8 cellular contexts compared by ENCODE assay signal in the genomic region with DNA sequence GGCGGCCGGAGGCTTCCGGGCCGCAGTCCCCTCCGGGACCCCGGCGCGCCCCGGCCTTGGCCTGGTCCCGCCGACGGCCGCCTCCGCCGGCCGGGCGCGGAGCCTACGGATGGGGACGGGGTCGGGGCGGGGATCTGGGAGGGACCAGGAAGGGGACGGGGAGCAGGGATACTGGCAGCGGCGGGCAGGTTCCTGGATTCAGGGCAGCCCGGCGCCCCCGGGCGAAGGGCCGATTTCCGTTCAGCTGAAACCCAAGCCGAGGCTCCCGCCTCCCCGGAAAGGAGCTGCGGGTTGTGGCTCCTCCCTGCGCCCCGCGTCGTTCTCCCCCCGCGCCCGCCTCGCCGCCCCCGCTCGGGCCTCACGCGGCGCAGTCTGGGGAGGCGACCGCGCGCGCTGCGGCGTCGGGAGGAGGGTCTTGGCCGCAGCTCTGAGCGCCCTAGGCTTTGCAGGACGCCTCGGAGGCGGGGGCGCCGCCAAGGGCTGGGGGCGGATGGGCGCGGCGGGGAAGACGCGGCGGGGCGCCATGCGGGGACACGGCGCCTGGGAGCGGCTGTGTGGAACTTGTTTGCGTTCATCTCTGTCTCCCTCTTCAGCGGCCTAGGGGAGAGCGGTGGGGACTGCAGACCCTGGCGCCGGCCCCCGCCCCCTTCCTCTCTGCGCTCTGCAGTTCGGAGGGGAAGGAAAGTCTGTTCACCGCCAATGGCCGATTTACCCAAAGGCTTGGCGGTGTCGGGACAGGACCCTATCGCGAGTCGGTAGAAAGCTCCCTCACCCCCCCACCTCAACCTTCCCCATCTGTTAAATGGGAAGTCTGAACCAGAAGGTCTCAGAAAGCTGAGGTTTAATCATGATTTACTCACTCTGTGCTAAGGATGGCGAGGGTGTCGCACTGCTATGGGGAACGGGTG. TPM values are rescaled to one million over a fixed set of nuclear protein-coding genes. Genes with fewer than 3 reads are reported as not detected.
DNase-seq lines count a peak whose midpoint lies in the region; ATAC-seq and TF ChIP-seq lines count a peak whose summit lies in the region.

No MANE protein-coding gene starts in this region.

- in situ Hi-C loops in astrocyte of the cerebellum (cut with HindIII; ENCODE audit: low sequenced_read_pairs): no loop called here

- peak overlapping the region; percentile 49 for H3K4me3 ChIP-seq in astrocyte of the cerebellum (ENCODE audit: low read depth, low read length)

- H3K4me1 Mint-ChIP-seq in immature natural killer cell: peaks cover 0 to 10% of the 10 kb centered on the region in 2 donors

- H3K27me3 Mint-ChIP-seq in immature natural killer cell (ENCODE audit: low read depth in 3 of 3): peaks cover 26 to 53% (median 27%) of the 10 kb centered on the region in 3 donors

- peaks cover 0 to 5% (median 4%) of the 10 kb centered on the region in 3 donors for H3K36me3 Mint-ChIP-seq in immature natural killer cell

- peak; percentile 80 for DNase-seq in DMS 273 (lab: John Stamatoyannopoulos, UW; ENCODE audit: unreplicated experiment)
- no peak for DNase-seq in DMS 273 treated with DMSO at 0.1 percent for 48 hours (lab: John Stamatoyannopoulos, UW)
- peak; percentile 14 for DNase-seq in NCI-H524 treated with DMSO at 0.1 percent for 48 hours (lab: John Stamatoyannopoulos, UW)
- no peak for DNase-seq in astrocyte of the cerebellum (ENCODE audit: low read depth)
- no peak for DNase-seq in immature natural killer cell
- DNase-seq in stimulated activated CD8-positive, alpha-beta memory T cell treated with anti-CD3 and anti-CD28 coated beads, Interleukin-4, amount 100 ng/mL, for 48 hours: peak; percentile 31

- H3K27ac Mint-ChIP-seq in immature natural killer cell: no peak overlapping the region

- peak overlapping the region in 3 of 5 donors; percentile 17 to 44 (median 38) for H3K4me3 Mint-ChIP-seq in immature natural killer cell

- no peak for ATAC-seq in GM18861 (IDR thresholded peaks at IDR 0.05; ENCODE audit: unreplicated experiment)
- no peak for ATAC-seq in HG03196 (IDR thresholded peaks at IDR 0.05; ENCODE audit: unreplicated experiment)

- no peak for TF ChIP-seq CTCF in astrocyte of the cerebellum (IDR thresholded peaks at IDR 0.05; ENCODE audit: low read depth, low read length, missing control alignments)

- H3K9me3 Mint-ChIP-seq in immature natural killer cell: peaks cover 0 to 10% (median 3%) of the 10 kb centered on the region in 6 donors

RNA-seq across cellular contexts. Expression of gene TMEM181, which starts 22.7 kb away (rescaled TPM):
- 10 to 100 TPM in 2 of 3 donors, 1 to 10 TPM in 1; 4.3 to 14.8 (median 10.1) TPM for polyA plus RNA-seq in immature natural killer cell

Comparison
In these comparisons a context has a peak if more than half of its experiments do, and no peak if none do; other contexts are left out.
1. DNase-seq: peak in DMS 273 (single experiment), NCI-H524 treated with DMSO at 0.1 percent for 48 hours (single experiment) and stimulated activated CD8-positive, alpha-beta memory T cell treated with anti-CD3 and anti-CD28 coated beads, Interleukin-4, amount 100 ng/mL, for 48 hours (single experiment); none in DMS 273 treated with DMSO at 0.1 percent for 48 hours (single experiment), astrocyte of the cerebellum (single experiment) and immature natural killer cell (0 of 3).